ENCODE assay signal across 18 cellular contexts in the genomic region with DNA sequence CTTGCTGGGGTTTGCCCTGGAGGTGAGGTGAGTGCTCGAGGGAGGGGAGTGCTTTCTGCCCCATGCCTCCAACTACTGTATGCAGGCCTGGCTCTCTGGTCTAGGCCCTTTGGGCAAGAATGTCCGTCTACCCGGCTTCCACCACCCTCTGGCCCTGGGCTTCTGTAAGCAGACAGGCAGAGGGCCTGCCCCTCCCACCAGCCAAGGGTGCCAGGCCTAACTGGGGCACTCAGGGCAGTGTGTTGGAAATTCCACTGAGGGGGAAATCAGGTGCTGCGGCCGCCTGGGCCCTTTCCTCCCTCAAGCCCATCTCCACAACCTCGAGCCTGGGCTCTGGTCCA.
"Had no signal": no experiment of that assay in that cellular context is flagged by ENCODE, and none has a peak within 500 bp of the region (broad histone marks: within the 10 kb centered on the region; RNA-seq: fewer than 3 reads in every experiment).

No MANE protein-coding gene starts in this region.

- H3K27me3 ChIP-seq: hepatocyte, spleen, uterus had no signal

- H3K4me3 Mint-ChIP-seq: activated naive CD4-positive, alpha-beta T cell treated with anti-CD3 and anti-CD28 coated beads for 36 hours; activated naive CD8-positive, alpha-beta T cell treated with anti-CD3 and anti-CD28 coated beads, Interleukin-2, amount 50 U/mL, for 24 hours had no signal

- H3K9me3 Mint-ChIP-seq: activated naive CD4-positive, alpha-beta T cell treated with anti-CD3 and anti-CD28 coated beads for 36 hours; activated naive CD8-positive, alpha-beta T cell treated with anti-CD3 and anti-CD28 coated beads, Interleukin-2, amount 50 U/mL, for 24 hours; activated T-helper 2 cell treated with anti-CD3 and anti-CD28 coated beads, Interferon-gamma antibody, Interleukin-2, Interleukin-4, amounts not matched to agents 10 μg/mL and 5 μg/mL and 100 μg/mL, durations not matched to agents 14 hours and 24 hours and 36 hours; nephron had no signal

- H3K4me1 ChIP-seq: uterus had no signal

- ATAC-seq: activated naive CD8-positive, alpha-beta T cell treated with anti-CD3 and anti-CD28 coated beads, Interleukin-2, amount 50 U/mL, for 24 hours; gastroesophageal sphincter; sciatic nerve had no signal

- H3K36me3 ChIP-seq: uterus had no signal

- H3K4me3 ChIP-seq: gastroesophageal sphincter, hepatocyte, uterus had no signal

- H3K9me3 ChIP-seq: gastroesophageal sphincter, spleen, uterus had no signal

- H3K27ac ChIP-seq: hepatocyte had no signal

- DNase-seq: activated CD4-positive, alpha-beta T cell treated with anti-CD3 and anti-CD28 coated beads, Interleukin-2, amount 50 U/mL, for 4 hours; activated CD4-positive, CD25-positive, alpha-beta regulatory T cell treated with anti-CD3 and anti-CD28 coated beads, Interleukin-2, amount 50 U/mL, for 72 hours; activated naive CD8-positive, alpha-beta T cell treated with anti-CD3 and anti-CD28 coated beads, Interleukin-2, amount 50 U/mL, for 24 hours; aorta; cerebellar nuclear complex; islet precursor cell; mesendoderm; occipital lobe; spleen; T-helper 9 cell; uterus had no signal

- H3K27me3 Mint-ChIP-seq: activated naive CD8-positive, alpha-beta T cell treated with anti-CD3 and anti-CD28 coated beads, Interleukin-2, amount 50 U/mL, for 24 hours had no signal

- H3K27ac Mint-ChIP-seq: activated naive CD4-positive, alpha-beta T cell treated with anti-CD3 and anti-CD28 coated beads for 36 hours; activated naive CD8-positive, alpha-beta T cell treated with anti-CD3 and anti-CD28 coated beads, Interleukin-2, amount 50 U/mL, for 24 hours; activated T-helper 2 cell treated with anti-CD3 and anti-CD28 coated beads, Interferon-gamma antibody, Interleukin-2, Interleukin-4, amounts not matched to agents 10 μg/mL and 5 μg/mL and 100 μg/mL, durations not matched to agents 14 hours and 24 hours and 36 hours; nephron; progenitor cell of endocrine pancreas had no signal
